ENCODE assay signal across 32 cellular contexts in the genomic region with DNA sequence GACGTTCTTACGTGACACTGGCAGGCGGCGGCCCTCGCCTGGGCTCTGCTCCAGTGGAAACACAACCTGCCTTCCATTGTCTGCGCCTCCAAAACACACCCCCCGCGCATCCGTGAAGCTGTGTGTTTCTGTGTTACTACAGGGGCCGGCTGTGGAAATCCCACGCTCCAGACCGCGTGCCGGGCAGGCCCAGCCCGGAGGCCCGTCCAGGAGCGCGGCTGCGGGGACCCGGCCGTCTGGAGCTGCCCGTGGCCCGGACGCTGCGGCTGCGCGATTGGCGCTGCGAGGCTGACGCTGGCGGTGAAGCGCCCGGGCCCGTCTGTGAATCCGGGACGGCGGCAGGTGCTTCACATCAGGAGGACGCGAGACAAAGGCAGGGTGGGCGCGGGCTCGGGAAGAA.
"Had no signal": no experiment of that assay in that cellular context is flagged by ENCODE, and none has a peak within 500 bp of the region (broad histone marks: within the 10 kb centered on the region; RNA-seq: fewer than 3 reads in every experiment).

No MANE protein-coding gene starts in this region.

- H3K4me1 ChIP-seq: ascending aorta, breast epithelium, colonic mucosa had no signal

- H3K27me3 ChIP-seq: ascending aorta, cardiac muscle cell, colonic mucosa had no signal

- H3K36me3 Mint-ChIP-seq: activated CD4-positive, alpha-beta memory T cell treated with anti-CD3 and anti-CD28 coated beads for 36 hours; activated CD8-positive, alpha-beta memory T cell treated with anti-CD3 and anti-CD28 coated beads, Interleukin-2, amount 10 ng/mL, durations not matched to agents 7 days and 5 days; activated naive CD4-positive, alpha-beta T cell treated with anti-CD3 and anti-CD28 coated beads, Interleukin-2, amount 10 ng/mL, durations not matched to agents 7 days and 5 days; activated naive CD8-positive, alpha-beta T cell treated with anti-CD3 and anti-CD28 coated beads, Interleukin-2, amount 10 ng/mL, durations not matched to agents 7 days and 5 days; brain had no signal

- ATAC-seq: activated CD4-positive, CD25-positive, alpha-beta regulatory T cell treated with anti-CD3 and anti-CD28 coated beads, Interleukin-2, amount 50 U/mL, for 24 hours; activated CD8-positive, alpha-beta memory T cell treated with anti-CD3 and anti-CD28 coated beads, Interleukin-2, amount 10 ng/mL, durations not matched to agents 7 days and 5 days; activated CD8-positive, alpha-beta T cell treated with anti-CD3 and anti-CD28 coated beads, Interleukin-2, amount 10 ng/mL, durations not matched to agents 7 days and 5 days; activated naive CD4-positive, alpha-beta T cell treated with anti-CD3 and anti-CD28 coated beads, Interleukin-2, amount 50 U/mL, for 72 hours; activated T-cell treated with anti-CD3 and anti-CD28 coated beads, Interleukin-2, amount 50 U/mL, for 72 hours; T-helper 17 cell had no signal

- DNase-seq: activated B cell treated with CpG ODN at 0.5 μM for 24 hours; activated CD4-positive, alpha-beta memory T cell treated with anti-CD3 and anti-CD28 coated beads for 36 hours; activated CD4-positive, alpha-beta T cell treated with anti-CD3 and anti-CD28 coated beads for 48 hours; activated CD8-positive, alpha-beta memory T cell treated with anti-CD3 and anti-CD28 coated beads, Interleukin-2, amount 10 ng/mL, durations not matched to agents 7 days and 5 days; activated CD8-positive, alpha-beta memory T cell treated with anti-CD3 and anti-CD28 coated beads, Interleukin-2, amount 50 U/mL, for 4 hours; activated CD8-positive, alpha-beta T cell treated with anti-CD3 and anti-CD28 coated beads, Interleukin-2, amount 10 ng/mL, durations not matched to agents 7 days and 5 days; activated gamma-delta T cell; activated naive CD4-positive, alpha-beta T cell; activated naive CD4-positive, alpha-beta T cell treated with anti-CD3 and anti-CD28 coated beads, Interleukin-2, amount 10 ng/mL, durations not matched to agents 7 days and 5 days; activated naive CD8-positive, alpha-beta T cell treated with anti-CD3 and anti-CD28 coated beads, Interleukin-2, amount 10 ng/mL, durations not matched to agents 7 days and 5 days; activated T-cell treated with anti-CD3 and anti-CD28 coated beads, Interleukin-2, amount 50 U/mL, for 24 hours; activated T-cell treated with anti-CD3 and anti-CD28 coated beads, Interleukin-2, amount 50 U/mL, for 72 hours; central memory CD4-positive, alpha-beta T cell; cerebellar nuclear complex; colonic mucosa; effector CD8-positive, alpha-beta T cell; foreskin fibroblast; head of caudate nucleus; T-helper 17 cell; T1000; WERI-Rb-1 had no signal

- H3K27ac Mint-ChIP-seq: activated B cell treated with CpG ODN at 0.5 μM for 24 hours; activated CD4-positive, alpha-beta memory T cell treated with anti-CD3 and anti-CD28 coated beads for 36 hours; activated CD8-positive, alpha-beta memory T cell treated with anti-CD3 and anti-CD28 coated beads, Interleukin-2, amount 10 ng/mL, durations not matched to agents 7 days and 5 days; activated CD8-positive, alpha-beta T cell treated with anti-CD3 and anti-CD28 coated beads, Interleukin-2, amount 10 ng/mL, durations not matched to agents 7 days and 5 days; activated naive CD4-positive, alpha-beta T cell treated with anti-CD3 and anti-CD28 coated beads, Interleukin-2, amount 10 ng/mL, durations not matched to agents 7 days and 5 days; activated naive CD4-positive, alpha-beta T cell treated with anti-CD3 and anti-CD28 coated beads, Interleukin-2, amount 50 U/mL, for 72 hours; activated naive CD8-positive, alpha-beta T cell treated with anti-CD3 and anti-CD28 coated beads, Interleukin-2, amount 10 ng/mL, durations not matched to agents 7 days and 5 days; activated T-cell treated with anti-CD3 and anti-CD28 coated beads, Interleukin-2, amount 50 U/mL, for 24 hours; activated T-cell treated with anti-CD3 and anti-CD28 coated beads, Interleukin-2, amount 50 U/mL, for 72 hours; brain; T-helper 17 cell; T-helper 2 cell treated with Interferon-gamma antibody and Interleukin-4, amounts not matched to agents 5 μg/mL and 100 μg/mL, for 36 hours had no signal

- H3K9me3 Mint-ChIP-seq: activated naive CD8-positive, alpha-beta T cell treated with anti-CD3 and anti-CD28 coated beads, Interleukin-2, amount 10 ng/mL, durations not matched to agents 7 days and 5 days had no signal

- H3K4me1 Mint-ChIP-seq: activated B cell treated with CpG ODN at 0.5 μM for 24 hours; activated CD8-positive, alpha-beta memory T cell treated with anti-CD3 and anti-CD28 coated beads, Interleukin-2, amount 10 ng/mL, durations not matched to agents 7 days and 5 days; activated naive CD4-positive, alpha-beta T cell treated with anti-CD3 and anti-CD28 coated beads, Interleukin-2, amount 10 ng/mL, durations not matched to agents 7 days and 5 days; activated naive CD8-positive, alpha-beta T cell treated with anti-CD3 and anti-CD28 coated beads, Interleukin-2, amount 10 ng/mL, durations not matched to agents 7 days and 5 days; T-helper 17 cell had no signal

- H3K4me3 ChIP-seq: ascending aorta, breast epithelium, cardiac muscle cell, colonic mucosa had no signal

- FAIRE-seq: endometrium, endothelial cell of umbilical vein, frontal cortex had no signal

- H3K9me3 ChIP-seq: ascending aorta, breast epithelium, colonic mucosa had no signal

- H3K27ac ChIP-seq: ascending aorta, breast epithelium, cardiac muscle cell, colonic mucosa, epithelial cell of prostate, WERI-Rb-1 had no signal

- H3K27me3 Mint-ChIP-seq: activated B cell treated with CpG ODN at 0.5 μM for 24 hours; activated CD8-positive, alpha-beta memory T cell treated with anti-CD3 and anti-CD28 coated beads, Interleukin-2, amount 10 ng/mL, durations not matched to agents 7 days and 5 days; activated naive CD4-positive, alpha-beta T cell treated with anti-CD3 and anti-CD28 coated beads, Interleukin-2, amount 10 ng/mL, durations not matched to agents 7 days and 5 days; activated naive CD8-positive, alpha-beta T cell treated with anti-CD3 and anti-CD28 coated beads, Interleukin-2, amount 10 ng/mL, durations not matched to agents 7 days and 5 days had no signal

- H3K36me3 ChIP-seq: ascending aorta, breast epithelium, cardiac muscle cell, colonic mucosa, WERI-Rb-1 had no signal

- H3K4me3 Mint-ChIP-seq: activated B cell treated with CpG ODN at 0.5 μM for 24 hours; activated CD4-positive, alpha-beta memory T cell treated with anti-CD3 and anti-CD28 coated beads for 36 hours; activated CD8-positive, alpha-beta memory T cell treated with anti-CD3 and anti-CD28 coated beads, Interleukin-2, amount 10 ng/mL, durations not matched to agents 7 days and 5 days; activated CD8-positive, alpha-beta T cell treated with anti-CD3 and anti-CD28 coated beads, Interleukin-2, amount 10 ng/mL, durations not matched to agents 7 days and 5 days; activated naive CD4-positive, alpha-beta T cell treated with anti-CD3 and anti-CD28 coated beads, Interleukin-2, amount 10 ng/mL, durations not matched to agents 7 days and 5 days; activated naive CD8-positive, alpha-beta T cell treated with anti-CD3 and anti-CD28 coated beads, Interleukin-2, amount 10 ng/mL, durations not matched to agents 7 days and 5 days; activated T-cell treated with anti-CD3 and anti-CD28 coated beads, Interleukin-2, amount 50 U/mL, for 24 hours; activated T-cell treated with anti-CD3 and anti-CD28 coated beads, Interleukin-2, amount 50 U/mL, for 72 hours; brain; T-helper 17 cell; T-helper 2 cell treated with Interferon-gamma antibody and Interleukin-4, amounts not matched to agents 5 μg/mL and 100 μg/mL, for 36 hours had no signal
